In the genomic region with DNA sequence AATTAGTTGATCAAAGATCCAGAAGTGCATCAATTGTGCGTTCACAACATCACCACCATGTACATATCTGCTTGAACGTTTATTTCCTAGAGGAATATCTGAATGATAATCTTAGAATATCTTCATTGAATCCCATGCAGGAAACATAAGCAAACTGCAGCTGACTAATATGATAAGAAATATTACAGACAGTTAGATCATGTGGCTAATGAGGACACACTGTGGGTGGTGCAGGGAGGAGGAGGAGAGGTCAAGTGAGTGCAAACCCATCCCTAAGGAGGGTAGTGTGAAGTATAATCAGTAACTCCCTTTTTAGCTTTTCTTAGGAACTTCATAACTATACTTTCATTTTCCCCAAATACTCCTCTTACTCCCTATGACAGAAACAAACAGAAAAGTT, we compare ENCODE assay signal across 1 cellular context.
TF ChIP-seq lines count a peak whose summit lies in the region.

No MANE protein-coding gene starts in this region.

TF ChIP-seq in K562, 482 proteins besides CTCF, POLR2A, EP300 and RAD21:
- TF ChIP-seq PHB2 (IDR thresholded peaks at IDR 0.05; ENCODE audit: low read depth) (no peak), PCBP1 (IDR thresholded peaks at IDR 0.05; ENCODE audit: low read depth, low read length, poor library complexity, severe bottlenecking) (no peak), ASH1L (IDR thresholded peaks at IDR 0.05; ENCODE audit: borderline replicate concordance, low read depth, partially characterized antibody) (no peak), ZNF778 (CRISPR knock-in tag; IDR thresholded peaks at IDR 0.05) (no peak), LEF1 (IDR thresholded peaks at IDR 0.05) (no peak), SRSF3 (IDR thresholded peaks at IDR 0.05; ENCODE audit: insufficient read depth, low read length) (no peak), PTTG1 (tag; IDR thresholded peaks at IDR 0.05; ENCODE audit: low read depth) (no peak), KLF13 (tag; IDR thresholded peaks at IDR 0.05; ENCODE audit: borderline replicate concordance, low read depth) (no peak), MECOM (CRISPR knock-in tag; IDR thresholded peaks at IDR 0.05) (no peak), BRD4 (IDR thresholded peaks at IDR 0.05) (no peak), ZBTB17 (CRISPR knock-in tag; IDR thresholded peaks at IDR 0.05) (no peak), ZNF165 (CRISPR knock-in tag; IDR thresholded peaks at IDR 0.05; ENCODE audit: borderline replicate concordance) (no peak), GTF2A2 (tag; IDR thresholded peaks at IDR 0.05) (no peak), BDP1 (IDR thresholded peaks at IDR 0.05; ENCODE audit: insufficient read depth, insufficient read length) (no peak), ZNF644 (tag; IDR thresholded peaks at IDR 0.05; ENCODE audit: low read depth) (no peak), CHCHD3 (CRISPR knock-in tag; IDR thresholded peaks at IDR 0.05) (no peak), FOXJ2 (tag; IDR thresholded peaks at IDR 0.05) (0 out of 2 replicates have a peak, but pooled peaks have one; percentile 27), HDAC6 (IDR thresholded peaks at IDR 0.05; ENCODE audit: low read depth, low read length) (no peak), GABPB2 (CRISPR knock-in tag; conservative IDR thresholded peaks at IDR 0.05) (no peak), MEIS2 (IDR thresholded peaks at IDR 0.05; ENCODE audit: partially characterized antibody) (no peak), SMAD1 (IDR thresholded peaks at IDR 0.05; ENCODE audit: low read depth, low read length, partially characterized antibody) (no peak), SRSF9 (IDR thresholded peaks at IDR 0.05; ENCODE audit: borderline replicate concordance, low read depth, low read length) (no peak), FOSL1 (tag; conservative IDR thresholded peaks at IDR 0.05) (peak; percentile 47), MIER1 (IDR thresholded peaks at IDR 0.05; ENCODE audit: low read depth) (no peak), NCOA6 (IDR thresholded peaks at IDR 0.05) (no peak), SIN3A (IDR thresholded peaks at IDR 0.05; ENCODE audit: borderline replicate concordance in 2 of 2, control insufficient read depth in 1 of 2, low read depth in 2 of 2, low read length in 2 of 2) (no peak), CHD2 (IDR thresholded peaks at IDR 0.05; ENCODE audit: low read depth, low read length) (no peak), BACH1 (tag; IDR thresholded peaks at IDR 0.05) (no peak)
- TF ChIP-seq, protein P1, sequence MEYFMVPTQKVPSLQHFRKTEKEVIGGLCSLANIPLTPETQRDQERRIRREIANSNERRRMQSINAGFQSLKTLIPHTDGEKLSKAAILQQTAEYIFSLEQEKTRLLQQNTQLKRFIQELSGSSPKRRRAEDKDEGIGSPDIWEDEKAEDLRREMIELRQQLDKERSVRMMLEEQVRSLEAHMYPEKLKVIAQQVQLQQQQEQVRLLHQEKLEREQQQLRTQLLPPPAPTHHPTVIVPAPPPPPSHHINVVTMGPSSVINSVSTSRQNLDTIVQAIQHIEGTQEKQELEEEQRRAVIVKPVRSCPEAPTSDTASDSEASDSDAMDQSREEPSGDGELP (CRISPR knock-in tag; IDR thresholded peaks at IDR 0.05; ENCODE audit: borderline replicate concordance) = no peak
- TF ChIP-seq, protein P2, sequence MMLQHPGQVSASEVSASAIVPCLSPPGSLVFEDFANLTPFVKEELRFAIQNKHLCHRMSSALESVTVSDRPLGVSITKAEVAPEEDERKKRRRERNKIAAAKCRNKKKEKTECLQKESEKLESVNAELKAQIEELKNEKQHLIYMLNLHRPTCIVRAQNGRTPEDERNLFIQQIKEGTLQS (IDR thresholded peaks at IDR 0.05) = peak; percentile 11; the same call in 1 of the 2 replicates
- TF ChIP-seq, protein P2 (CRISPR knock-in tag; conservative IDR thresholded peaks at IDR 0.05) = no peak
- TF ChIP-seq, protein P3, sequence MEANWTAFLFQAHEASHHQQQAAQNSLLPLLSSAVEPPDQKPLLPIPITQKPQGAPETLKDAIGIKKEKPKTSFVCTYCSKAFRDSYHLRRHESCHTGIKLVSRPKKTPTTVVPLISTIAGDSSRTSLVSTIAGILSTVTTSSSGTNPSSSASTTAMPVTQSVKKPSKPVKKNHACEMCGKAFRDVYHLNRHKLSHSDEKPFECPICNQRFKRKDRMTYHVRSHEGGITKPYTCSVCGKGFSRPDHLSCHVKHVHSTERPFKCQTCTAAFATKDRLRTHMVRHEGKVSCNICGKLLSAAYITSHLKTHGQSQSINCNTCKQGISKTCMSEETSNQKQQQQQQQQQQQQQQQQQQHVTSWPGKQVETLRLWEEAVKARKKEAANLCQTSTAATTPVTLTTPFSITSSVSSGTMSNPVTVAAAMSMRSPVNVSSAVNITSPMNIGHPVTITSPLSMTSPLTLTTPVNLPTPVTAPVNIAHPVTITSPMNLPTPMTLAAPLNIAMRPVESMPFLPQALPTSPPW (CRISPR knock-in tag; IDR thresholded peaks at IDR 0.05) = peak; percentile 26; the same call in 1 of the 2 replicates
- TF ChIP-seq, protein P4, sequence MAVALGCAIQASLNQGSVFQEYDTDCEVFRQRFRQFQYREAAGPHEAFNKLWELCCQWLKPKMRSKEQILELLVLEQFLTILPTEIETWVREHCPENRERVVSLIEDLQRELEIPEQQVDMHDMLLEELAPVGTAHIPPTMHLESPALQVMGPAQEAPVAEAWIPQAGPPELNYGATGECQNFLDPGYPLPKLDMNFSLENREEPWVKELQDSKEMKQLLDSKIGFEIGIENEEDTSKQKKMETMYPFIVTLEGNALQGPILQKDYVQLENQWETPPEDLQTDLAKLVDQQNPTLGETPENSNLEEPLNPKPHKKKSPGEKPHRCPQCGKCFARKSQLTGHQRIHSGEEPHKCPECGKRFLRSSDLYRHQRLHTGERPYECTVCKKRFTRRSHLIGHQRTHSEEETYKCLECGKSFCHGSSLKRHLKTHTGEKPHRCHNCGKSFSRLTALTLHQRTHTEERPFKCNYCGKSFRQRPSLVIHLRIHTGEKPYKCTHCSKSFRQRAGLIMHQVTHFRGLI (CRISPR knock-in tag; IDR thresholded peaks at IDR 0.05) = no peak
